ENCODE assay signal across 8 cellular contexts in genomic region chr14:35825968-35826217, GRCh38. TPM values are rescaled to one million over a fixed set of nuclear protein-coding genes. Genes with fewer than 3 reads are reported as not detected.
DNase-seq lines count a peak whose midpoint lies in the region; ATAC-seq and TF ChIP-seq lines count a peak whose summit lies in the region.

No MANE protein-coding gene starts in this region.

- no peaks in the 10 kb centered on the region for H3K4me1 ChIP-seq in hepatocyte (ENCODE audit: insufficient read depth)

- under 1% methylated on average over 6 of the region's 6 CpGs for WGBS in hepatocyte (ENCODE audit: low lambda C conversion rate, missing lambda C conversion rate)

- no peaks in the 10 kb centered on the region for H3K9me3 Mint-ChIP-seq in activated CD4-positive, alpha-beta memory T cell treated with anti-CD3 and anti-CD28 coated beads, Interleukin-2, amount 10 ng/mL, durations not matched to agents 7 days and 5 days
- H3K9me3 Mint-ChIP-seq in stimulated activated effector memory CD8-positive, alpha-beta T cell treated with anti-CD3 and anti-CD28 coated beads, Interleukin-12 subunit alpha, Interleukin-12 subunit beta, amount 100 ng/mL, for 72 hours: no peaks in the 10 kb centered on the region

- H3K4me3 ChIP-seq in hepatocyte: peak overlapping the region; percentile 9

- H3K4me2 ChIP-seq in hepatocyte: peak overlapping the region; percentile 65

- peak overlapping the region; percentile 16 for H2AFZ ChIP-seq in hepatocyte

- DNase-seq in HEK293T (ENCODE audit: extremely low spot score) (no peak), hepatocyte (ENCODE audit: low spot score) (no peak), activated gamma-delta T cell treated with Interleukin-2 at 50 U/mL for 16 hours (no peak), DMS 273 (lab: John Stamatoyannopoulos, UW; ENCODE audit: unreplicated experiment) (no peak), mesenteric fat pad (ENCODE audit: low spot score) (no peak)
- no peak for DNase-seq in activated CD4-positive, alpha-beta memory T cell treated with anti-CD3 and anti-CD28 coated beads, Interleukin-2, amount 10 ng/mL, durations not matched to agents 7 days and 5 days
- no peak for DNase-seq in stimulated activated effector memory CD8-positive, alpha-beta T cell treated with anti-CD3 and anti-CD28 coated beads, Interleukin-12 subunit alpha, Interleukin-12 subunit beta, amount 100 ng/mL, for 72 hours (ENCODE audit: low spot score in 2 of 2)

- peaks cover 28% of the 10 kb centered on the region for H3K4me1 Mint-ChIP-seq in activated CD4-positive, alpha-beta memory T cell treated with anti-CD3 and anti-CD28 coated beads, Interleukin-2, amount 10 ng/mL, durations not matched to agents 7 days and 5 days
- H3K4me1 Mint-ChIP-seq in stimulated activated effector memory CD8-positive, alpha-beta T cell treated with anti-CD3 and anti-CD28 coated beads, Interleukin-12 subunit alpha, Interleukin-12 subunit beta, amount 100 ng/mL, for 72 hours: peaks cover 18% of the 10 kb centered on the region

- ATAC-seq in stimulated activated effector memory CD8-positive, alpha-beta T cell treated with anti-CD3 and anti-CD28 coated beads, Interleukin-12 subunit alpha, Interleukin-12 subunit beta, amount 100 ng/mL, for 72 hours: no peak
- ATAC-seq in HG03095 (IDR thresholded peaks at IDR 0.05; ENCODE audit: unreplicated experiment): no peak

- CTCF ChIA-PET in HEK293T (lab: Yijun Ruan, JAX): interaction anchor here (1.2 to 2.0 kb wide), 2 partner anchors 8 to 10 kb away, joined by 3 to 11 read pairs; no protein-coding TSS in a partner anchor
- CTCF ChIA-PET in activated CD4-positive, alpha-beta memory T cell treated with anti-CD3 and anti-CD28 coated beads, Interleukin-2, amount 10 ng/mL, durations not matched to agents 7 days and 5 days (lab: Charles Lee): interaction anchor here (0.8 to 3.2 kb wide), 6 partner anchors 9 to 387 kb away, joined by 3 to 21 read pairs (median 10); partner anchors contain the start of gene RALGAPA1

- no peaks in the 10 kb centered on the region for H3K9me2 ChIP-seq in hepatocyte (replicated peaks; ENCODE audit: insufficient read depth)

- no peaks in the 10 kb centered on the region for H4K20me1 ChIP-seq in hepatocyte (ENCODE audit: insufficient read depth, poor library complexity, severe bottlenecking)

- POLR2A ChIA-PET in HEK293T (lab: Yijun Ruan, JAX): interaction anchor here (0.5 to 1.7 kb wide), 17 partner anchors 8 to 564 kb away, joined by 3 to 22 read pairs (median 3); partner anchors contain the start of genes INSM2 and RALGAPA1
- POLR2A ChIA-PET in activated CD4-positive, alpha-beta memory T cell treated with anti-CD3 and anti-CD28 coated beads, Interleukin-2, amount 10 ng/mL, durations not matched to agents 7 days and 5 days (lab: Charles Lee): interaction anchor here (0.7 to 2.1 kb wide), 12 partner anchors 9 to 843 kb away, joined by 3 to 10 read pairs (median 4); partner anchors contain the start of genes FAM177A1, PPP2R3C, RALGAPA1 and SRP54

- no peaks in the 10 kb centered on the region for H3K9me3 ChIP-seq in hepatocyte (ENCODE audit: low read depth)

- TF ChIP-seq CTCF in hepatocyte (IDR thresholded peaks at IDR 0.05; ENCODE audit: poor library complexity): no peak

- H3K36me3 Mint-ChIP-seq in activated CD4-positive, alpha-beta memory T cell treated with anti-CD3 and anti-CD28 coated beads, Interleukin-2, amount 10 ng/mL, durations not matched to agents 7 days and 5 days (ENCODE audit: low read depth): peaks cover 3% of the 10 kb centered on the region
- peaks cover 7% of the 10 kb centered on the region for H3K36me3 Mint-ChIP-seq in stimulated activated effector memory CD8-positive, alpha-beta T cell treated with anti-CD3 and anti-CD28 coated beads, Interleukin-12 subunit alpha, Interleukin-12 subunit beta, amount 100 ng/mL, for 72 hours

- H3K27me3 Mint-ChIP-seq in activated CD4-positive, alpha-beta memory T cell treated with anti-CD3 and anti-CD28 coated beads, Interleukin-2, amount 10 ng/mL, durations not matched to agents 7 days and 5 days: peaks cover 3% of the 10 kb centered on the region

- no peaks in the 10 kb centered on the region for H3K36me3 ChIP-seq in hepatocyte (replicated peaks; ENCODE audit: insufficient read depth, low read depth)

- peak overlapping the region; percentile 54 for H3K27ac Mint-ChIP-seq in activated CD4-positive, alpha-beta memory T cell treated with anti-CD3 and anti-CD28 coated beads, Interleukin-2, amount 10 ng/mL, durations not matched to agents 7 days and 5 days
- peak overlapping the region; percentile 78 for H3K27ac Mint-ChIP-seq in stimulated activated effector memory CD8-positive, alpha-beta T cell treated with anti-CD3 and anti-CD28 coated beads, Interleukin-12 subunit alpha, Interleukin-12 subunit beta, amount 100 ng/mL, for 72 hours

- H3K27me3 ChIP-seq in hepatocyte: no peaks in the 10 kb centered on the region

- peaks cover 29% of the 10 kb centered on the region for H3K79me2 ChIP-seq in hepatocyte

- H3K27ac ChIP-seq in hepatocyte: peak overlapping the region; percentile 12

- peak overlapping the region; percentile 76 for H3K4me3 Mint-ChIP-seq in activated CD4-positive, alpha-beta memory T cell treated with anti-CD3 and anti-CD28 coated beads, Interleukin-2, amount 10 ng/mL, durations not matched to agents 7 days and 5 days
- H3K4me3 Mint-ChIP-seq in stimulated activated effector memory CD8-positive, alpha-beta T cell treated with anti-CD3 and anti-CD28 coated beads, Interleukin-12 subunit alpha, Interleukin-12 subunit beta, amount 100 ng/mL, for 72 hours: peak overlapping the region; percentile 82

TF ChIP-seq in HEK293T, 16 proteins besides CTCF, POLR2A, EP300 and RAD21:
- no peak for TF ChIP-seq L3MBTL2 (conservative IDR thresholded peaks at IDR 0.05)
- peak; percentile 72 for TF ChIP-seq SUZ12 (IDR thresholded peaks at IDR 0.05)

RNA-seq across cellular contexts. Expression of gene BRMS1L, which starts 0.2 kb away (rescaled TPM):
- total RNA-seq in activated CD4-positive, alpha-beta memory T cell treated with anti-CD3 and anti-CD28 coated beads, Interleukin-2, amount 10 ng/mL, durations not matched to agents 7 days and 5 days: 1 to 10 TPM; 3.2 to 4.3 TPM
- total RNA-seq in hepatocyte: 12.6 and 14.2 TPM in 2 replicates
- polyA plus RNA-seq in hepatocyte: 11.5 and 14.6 TPM in 2 replicates
- 6.9 TPM for total RNA-seq in mesenteric fat pad

RNA-seq across cellular contexts. Expression of gene RALGAPA1, which starts 16.8 kb away (rescaled TPM):
- 10 to 100 TPM; 29.0 to 32.8 TPM for total RNA-seq in activated CD4-positive, alpha-beta memory T cell treated with anti-CD3 and anti-CD28 coated beads, Interleukin-2, amount 10 ng/mL, durations not matched to agents 7 days and 5 days
- total RNA-seq in hepatocyte: 41.6 and 50.3 TPM in 2 replicates
- 14.0 and 19.2 TPM in 2 replicates for polyA plus RNA-seq in hepatocyte
- total RNA-seq in mesenteric fat pad: 50.7 TPM
